ENCODE assay signal across 8 cellular contexts in genomic region chr16:19223235-19223847, GRCh38. TPM values are rescaled to one million over a fixed set of nuclear protein-coding genes. Genes with fewer than 3 reads are reported as not detected.
DNase-seq lines count a peak whose midpoint lies in the region; ATAC-seq and TF ChIP-seq lines count a peak whose summit lies in the region.

No MANE protein-coding gene starts in this region.

- intact Hi-C loops in activated CD4-positive, alpha-beta memory T cell treated with anti-CD3 and anti-CD28 coated beads for 36 hours (cut with micrococcal nuclease) = loop anchor here (1.0 kb wide), 1 partner anchor 152 kb away; no protein-coding TSS in a partner anchor

- CTCF ChIA-PET in BJ (lab: Yijun Ruan, JAX) = no interaction called here
- CTCF ChIA-PET in HEK293 (lab: Yijun Ruan, JAX) = interaction anchor here (0.6 to 1.9 kb wide), 9 partner anchors 10 to 1151 kb away, joined by 3 to 7 read pairs (median 4); no protein-coding TSS in a partner anchor
- CTCF ChIA-PET in activated CD4-positive, alpha-beta memory T cell treated with anti-CD3 and anti-CD28 coated beads for 36 hours (lab: Charles Lee) = interaction anchor here (0.6 to 2.4 kb wide), 12 partner anchors 9 to 287 kb away, joined by 3 to 11 read pairs (median 3); no protein-coding TSS in a partner anchor

- H3K36me3 ChIP-seq in BJ (ENCODE audit: control insufficient read depth, insufficient read depth, low read length) (no peaks in the 10 kb centered on the region), HEK293 (ENCODE audit: control insufficient read depth in 2 of 2, insufficient read depth in 1 of 2, low read length in 2 of 2) (no peaks in the 10 kb centered on the region), liver (ENCODE audit: control insufficient read depth in 4 of 4, insufficient read depth in 3 of 4, low read depth in 1 of 4, low read length in 3 of 4) (peaks cover 2 to 48% (median 25%) of the 10 kb centered on the region in 4 donors)

- H3K9me3 ChIP-seq in HEK293 (ENCODE audit: control insufficient read depth, insufficient read depth, low read depth, low read length) (no peaks in the 10 kb centered on the region), liver (ENCODE audit: control insufficient read depth in 4 of 4, low read length in 3 of 4) (peaks cover 0 to 3% (median 0%) of the 10 kb centered on the region in 4 donors)

- no peak for DNase-seq in BJ (ENCODE audit: low read depth)
- peak; percentile 66 for DNase-seq in activated CD4-positive, alpha-beta memory T cell treated with anti-CD3 and anti-CD28 coated beads for 36 hours
- DNase-seq in omental fat pad (ENCODE audit: low spot score) = no peak
- no peak for DNase-seq in SK-N-DZ (ENCODE audit: low spot score)
- no peak for DNase-seq in NCI-H2171 (lab: John Stamatoyannopoulos, UW)

- no peak overlapping the region for H3K27ac ChIP-seq in HEK293 (ENCODE audit: extremely low read depth, low read depth, low read length)
- H3K27ac ChIP-seq in liver (ENCODE audit: low read depth in 1 of 2, low read length in 2 of 2) = no peak overlapping the region

- H3K4me1 ChIP-seq in HEK293 (ENCODE audit: control insufficient read depth, insufficient read depth, low read length) (no peaks in the 10 kb centered on the region), liver (ENCODE audit: control insufficient read depth in 4 of 4, insufficient read depth in 4 of 4, low read length in 3 of 4) (no peaks in the 10 kb centered on the region)

- H3K9me3 Mint-ChIP-seq in activated CD4-positive, alpha-beta memory T cell treated with anti-CD3 and anti-CD28 coated beads for 36 hours = peaks cover 14% of the 10 kb centered on the region

- 69% methylated on average over 7 of the region's 7 CpGs for WGBS in liver

- peak; percentile 40 to 57 for TF ChIP-seq RAD21 in liver (IDR thresholded peaks at IDR 0.05)

- ATAC-seq in omental fat pad (ENCODE audit: low FRiP score) = no peak
- no peak for ATAC-seq in HG03571 (IDR thresholded peaks at IDR 0.05; ENCODE audit: unreplicated experiment)

- TF ChIP-seq CTCF in BJ (IDR thresholded peaks at IDR 0.05; ENCODE audit: insufficient read depth, low read depth, low read length) (peak; percentile 57), HEK293 (tag by site-specific recombination; IDR thresholded peaks at IDR 0.05) (no peak), liver (IDR thresholded peaks at IDR 0.05; ENCODE audit: low read depth, low read length, missing input control) (peak; percentile 47), omental fat pad (IDR thresholded peaks at IDR 0.05) (no peak)

- H3K9ac ChIP-seq in liver (ENCODE audit: low read depth in 1 of 2, low read length in 2 of 2) = no peak overlapping the region

- no peaks in the 10 kb centered on the region for H3K4me1 Mint-ChIP-seq in activated CD4-positive, alpha-beta memory T cell treated with anti-CD3 and anti-CD28 coated beads for 36 hours (ENCODE audit: low read depth)

- no peak overlapping the region for H3K27ac Mint-ChIP-seq in activated CD4-positive, alpha-beta memory T cell treated with anti-CD3 and anti-CD28 coated beads for 36 hours

- H3K4me3 Mint-ChIP-seq in activated CD4-positive, alpha-beta memory T cell treated with anti-CD3 and anti-CD28 coated beads for 36 hours = no peak overlapping the region

- no peaks in the 10 kb centered on the region for H3K27me3 ChIP-seq in BJ (ENCODE audit: control insufficient read depth, insufficient read depth, low read length)
- no peaks in the 10 kb centered on the region for H3K27me3 ChIP-seq in liver (ENCODE audit: control insufficient read depth in 4 of 4, insufficient read depth in 4 of 4, low read length in 3 of 4)

- POLR2A ChIA-PET in BJ (lab: Charles Lee) (no interaction called here), HEK293 (lab: Yijun Ruan, JAX) (no interaction called here)
- POLR2A ChIA-PET in activated CD4-positive, alpha-beta memory T cell treated with anti-CD3 and anti-CD28 coated beads for 36 hours (lab: Charles Lee) = no interaction called here

- H3K27me3 Mint-ChIP-seq in activated CD4-positive, alpha-beta memory T cell treated with anti-CD3 and anti-CD28 coated beads for 36 hours = peaks cover 5% of the 10 kb centered on the region

- no peak overlapping the region for H3K4me3 ChIP-seq in BJ (ENCODE audit: low read depth, low read length)
- H3K4me3 ChIP-seq in HEK293 (ENCODE audit: low read depth, low read length) = no peak overlapping the region
- no peak overlapping the region for H3K4me3 ChIP-seq in liver (ENCODE audit: low read depth in 1 of 3, low read length in 3 of 3)

- H3K36me3 Mint-ChIP-seq in activated CD4-positive, alpha-beta memory T cell treated with anti-CD3 and anti-CD28 coated beads for 36 hours = no peaks in the 10 kb centered on the region

TF ChIP-seq in HEK293, 187 proteins besides CTCF, POLR2A, EP300 and RAD21:
- 0 out of 2 replicates have a peak, but pooled peaks have one; percentile 9 for TF ChIP-seq ZNF626 (tag by site-specific recombination; IDR thresholded peaks at IDR 0.05)
- TF ChIP-seq ZNF521 (tag by site-specific recombination; IDR thresholded peaks at IDR 0.05) = no peak
- TF ChIP-seq KLF1 (tag by site-specific recombination; IDR thresholded peaks at IDR 0.05) = no peak
- TF ChIP-seq ZBTB49 (tag by site-specific recombination; IDR thresholded peaks at IDR 0.05; ENCODE audit: low read depth) = no peak

TF ChIP-seq in liver, 16 proteins besides CTCF, POLR2A, EP300 and RAD21:
- TF ChIP-seq HNF4A (conservative IDR thresholded peaks at IDR 0.05) (no peak), JUND (IDR thresholded peaks at IDR 0.05) (no peak), MAX (IDR thresholded peaks at IDR 0.05) (no peak), REST (IDR thresholded peaks at IDR 0.05) (no peak), NR2F2 (IDR thresholded peaks at IDR 0.05) (no peak), HNF4G (IDR thresholded peaks at IDR 0.05) (no peak)

RNA-seq across cellular contexts. Expression of gene SYT17, which starts 55.3 kb away (rescaled TPM):
- polyA plus RNA-seq in BJ (2011; rRNA removed) (0.09 TPM in 1 of 2 replicates, not detected in the other), liver (1 to 10 TPM; 6.1 to 7.7 TPM)
- 0.05 and 0.43 TPM in 2 replicates for polyA minus RNA-seq in BJ (2011; rRNA and poly(A)+ RNA removed)
- total RNA-seq in activated CD4-positive, alpha-beta memory T cell treated with anti-CD3 and anti-CD28 coated beads for 36 hours = under 1 TPM in 1 of 2 experiments, not detected in 1; 0.10 TPM
- total RNA-seq in liver (1 to 10 TPM; 2.5 to 4.9 TPM), omental fat pad (10 to 100 TPM in 1 of 4 donors, 1 to 10 TPM in 3; 3.0 to 15.9 (median 7.1) TPM)
- polyA plus RNA-seq in SK-N-DZ (2014; cell fraction: cytosol; rRNA removed) = 12.5 and 14.1 TPM in 2 replicates
- polyA plus RNA-seq in SK-N-DZ (2014; cell fraction: nucleus; rRNA removed) = 12.4 and 13.3 TPM in 2 replicates

Comparison
In these comparisons a context has a peak if more than half of its experiments do, and no peak if none do; other contexts are left out.
1. CTCF ChIP-seq: peak in BJ (single experiment) and liver (single experiment); none in HEK293 (single experiment) and omental fat pad (0 of 3).